Comparison of ENCODE assay signal across 25 cellular contexts in genomic region chr7:33730958-33731357, GRCh38.
"Had no signal": no experiment of that assay in that cellular context is flagged by ENCODE, and none has a peak within 500 bp of the region (broad histone marks: within the 10 kb centered on the region; RNA-seq: fewer than 3 reads in every experiment).

No MANE protein-coding gene starts in this region.

- H3K4me1 ChIP-seq: breast epithelium had no signal

- H3K9me3 ChIP-seq: breast epithelium had no signal

- H3K27ac ChIP-seq: breast epithelium had no signal

- H3K36me3 ChIP-seq: breast epithelium had no signal

- ATAC-seq: activated naive CD4-positive, alpha-beta T cell treated with anti-CD3 and anti-CD28 coated beads, Interleukin-2, amount 50 U/mL, for 72 hours; activated T-cell treated with anti-CD3 and anti-CD28 coated beads, Interleukin-2, amount 50 U/mL, for 4 hours; T-helper 17 cell had no signal

- H3K4me3 ChIP-seq: breast epithelium had no signal

- DNase-seq: activated B cell treated with CpG ODN at 0.5 μM for 24 hours; activated CD4-positive, alpha-beta memory T cell treated with anti-CD3 and anti-CD28 coated beads for 36 hours; activated CD4-positive, alpha-beta T cell treated with anti-CD3 and anti-CD28 coated beads for 1 hour; activated CD4-positive, alpha-beta T cell treated with anti-CD3 and anti-CD28 coated beads, Interleukin-2, amount 10 ng/mL, durations not matched to agents 7 days and 5 days; activated CD8-positive, alpha-beta memory T cell treated with anti-CD3 and anti-CD28 coated beads for 24 hours; activated effector memory CD4-positive, alpha-beta T cell treated with anti-CD3 and anti-CD28 coated beads, Interleukin-2, amount 50 U/mL, for 16 hours; activated naive CD4-positive, alpha-beta T cell treated with Interleukin-2 at 50 U/mL for 16 hours; activated T-cell treated with anti-CD3 and anti-CD28 coated beads, Interleukin-2, amount 50 U/mL, for 4 hours; anterior cingulate cortex; central memory CD4-positive, alpha-beta T cell; Kasumi-1; KBM-7; NCI-H1048; NCI-H1417; NCI-H1694 treated with DMSO at 0.1 percent for 48 hours; NCI-H2029 treated with DMSO at 0.1 percent for 48 hours; NCI-H345; NCI-H510A; NCI-H526 treated with DMSO at 0.1 percent for 48 hours; NCI-H82; SIG-M5; T-helper 17 cell; T-helper 9 cell had no signal

- H3K27me3 ChIP-seq: breast epithelium had no signal
